In the genomic region with DNA sequence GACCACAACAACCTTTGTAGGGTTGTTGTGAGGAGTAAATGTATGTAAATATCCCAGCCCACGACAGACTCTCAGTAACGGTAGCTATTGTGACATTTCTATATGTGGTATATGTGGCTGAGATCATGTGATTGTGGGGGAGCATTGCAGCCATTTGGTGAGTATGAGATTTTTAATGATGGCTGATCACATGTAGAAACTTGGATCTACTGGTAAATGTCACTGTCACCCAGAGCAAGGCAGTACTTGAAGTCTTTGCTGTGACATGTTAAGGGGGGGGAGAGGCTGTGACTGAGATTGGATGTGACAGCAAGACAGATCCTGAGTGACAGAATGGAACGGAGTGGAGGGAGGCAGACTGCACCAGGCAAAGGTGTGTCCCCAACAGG, we compare ENCODE assay signal across 11 cellular contexts. TPM values are rescaled to one million over a fixed set of nuclear protein-coding genes. Genes with fewer than 3 reads are reported as not detected.
DNase-seq lines count a peak whose midpoint lies in the region; ATAC-seq, FAIRE-seq and TF ChIP-seq lines count a peak whose summit lies in the region.
"Had no signal": no experiment of that assay in that cellular context is flagged by ENCODE, and none has a peak within 500 bp of the region (broad histone marks: within the 10 kb centered on the region; RNA-seq: fewer than 3 reads in every experiment).

No MANE protein-coding gene starts in this region.

- SMC1A ChIA-PET in GM12878 (lab: Charles Lee; ENCODE audit: uncharacterized antibody, unreplicated experiment) = interaction anchor here (0.7 to 3.4 kb wide), 16 partner anchors 8 to 76 kb away, joined by 3 to 29 read pairs (median 6); no protein-coding TSS in a partner anchor

- H3K27ac ChIP-seq in cardiac muscle cell (peak overlapping the region; percentile 80), left ventricle myocardium inferior (replicated peaks) (no peak overlapping the region), GM12878 (ENCODE audit: control insufficient read depth, insufficient read depth) (peak overlapping the region; percentile 76)
- H3K27ac ChIP-seq: RWPE1 had no signal

- no peaks in the 10 kb centered on the region for H3K9me3 ChIP-seq in cardiac muscle cell (ENCODE audit: low read depth)
- H3K9me3 ChIP-seq in left ventricle myocardium inferior (replicated peaks) = no peaks in the 10 kb centered on the region
- H3K9me3 ChIP-seq in GM12878 (replicated peaks; ENCODE audit: control insufficient read depth, insufficient read depth, low read length) = no peaks in the 10 kb centered on the region

- H3K4me2 ChIP-seq in GM12878 (ENCODE audit: control insufficient read depth, insufficient read depth) = peak overlapping the region; percentile 89

- no peaks in the 10 kb centered on the region for H4K20me1 ChIP-seq in GM12878 (ENCODE audit: control insufficient read depth, insufficient read depth)

- no TSS peak for BruUV-seq in GM12878 (replicated peaks; lab: Mats Ljungman, UMichigan)

- no peak overlapping the region for H3K4me3 ChIP-seq in cardiac muscle cell
- H3K4me3 ChIP-seq in left ventricle myocardium inferior = no peak overlapping the region
- peak overlapping the region; percentile 13 for H3K4me3 ChIP-seq in NB4 (ENCODE audit: low read depth, low read length)
- peak overlapping the region; percentile 54; the same call in 1 of the 2 replicates for H3K4me3 ChIP-seq in GM12878

- peak overlapping the region; percentile 59 for H2AFZ ChIP-seq in GM12878 (ENCODE audit: control insufficient read depth, low read depth, low read length)

- in situ Hi-C loops in GM12878 (cut with MboI) = no loop called here

- H3K4me1 ChIP-seq in cardiac muscle cell (ENCODE audit: low read depth) = peaks cover 23% of the 10 kb centered on the region
- H3K4me1 ChIP-seq in left ventricle myocardium inferior = peaks cover 14% of the 10 kb centered on the region
- peaks cover 24% of the 10 kb centered on the region for H3K4me1 ChIP-seq in GM12878 (ENCODE audit: control insufficient read depth, insufficient read depth, low read length)

- no peaks in the 10 kb centered on the region for H3K79me2 ChIP-seq in GM12878 (ENCODE audit: control insufficient read depth, insufficient read depth, low read length)

- POLR2A ChIA-PET in GM12878 (lab: Charles Lee) = interaction anchor here (0.7 to 2.9 kb wide), 18 partner anchors 8 to 136 kb away, joined by 3 to 25 read pairs (median 6); a partner anchor contains a TSS

- H3K9ac ChIP-seq in GM12878 (ENCODE audit: control insufficient read depth, insufficient read depth, low read length) = peak overlapping the region; percentile 65

- TF ChIP-seq POLR2A in NB4 (IDR thresholded peaks at IDR 0.05; ENCODE audit: extremely low read depth, insufficient read length) (no peak), GM12878 (IDR thresholded peaks at IDR 0.05; ENCODE audit: low read depth, low read length) (no peak)

- no peak for TF ChIP-seq RAD21 in GM12878 (IDR thresholded peaks at IDR 0.05; ENCODE audit: insufficient read depth, low read depth, low read length)

- no peaks in the 10 kb centered on the region for H3K36me3 ChIP-seq in cardiac muscle cell
- H3K36me3 ChIP-seq in left ventricle myocardium inferior = no peaks in the 10 kb centered on the region
- no peaks in the 10 kb centered on the region for H3K36me3 ChIP-seq in GM12878 (ENCODE audit: control insufficient read depth in 2 of 2, insufficient read depth in 2 of 2, low read length in 1 of 2)

- WGBS in GM12878 (ENCODE audit: insufficient coverage, insufficient replicate concordance, low lambda C conversion rate, missing lambda C conversion rate) = 31% methylated on average over 3 of the region's 3 CpGs

- CTCF ChIA-PET in GM12878 (lab: Yijun Ruan, JAX) = interaction anchor here (0.7 to 3.3 kb wide), 20 partner anchors 12 to 203 kb away, joined by 3 to 17 read pairs (median 4); a partner anchor contains a TSS

- TF ChIP-seq CTCF in cardiac muscle cell (IDR thresholded peaks at IDR 0.05; ENCODE audit: low read depth, low read length) = no peak
- no peak for TF ChIP-seq CTCF in left ventricle myocardium inferior (IDR thresholded peaks at IDR 0.05; ENCODE audit: borderline replicate concordance)
- TF ChIP-seq CTCF in NB4 (IDR thresholded peaks at IDR 0.05; ENCODE audit: low read depth, low read length) = no peak
- TF ChIP-seq CTCF in GM12878 (IDR thresholded peaks at IDR 0.05 in 2 of 3, conservative IDR thresholded peaks at IDR 0.05 in 1 of 3; ENCODE audit: control insufficient read depth in 2 of 3, extremely low read depth in 1 of 3, insufficient read depth in 1 of 3, low read depth in 3 of 3, low read length in 3 of 3) = no peak

- ATAC-seq in GM12878 (peak; percentile 69), GM21786 (IDR thresholded peaks at IDR 0.05; ENCODE audit: unreplicated experiment) (no peak), GM19351 (IDR thresholded peaks at IDR 0.05; ENCODE audit: unreplicated experiment) (no peak)

- TF ChIP-seq EP300 in GM12878 (IDR thresholded peaks at IDR 0.05; ENCODE audit: borderline replicate concordance in 1 of 2, control insufficient read depth in 1 of 2, low read depth in 2 of 2, low read length in 2 of 2) = no peak

- DNase-seq in cardiac muscle cell (ENCODE audit: low read depth in 1 of 2, low spot score in 1 of 2) (peak in 1 of 2 donors; percentile 55), left ventricle myocardium inferior (no peak), NB4 (ENCODE audit: low read depth) (peak; percentile 87), GM12878 (ENCODE audit: low read depth, low spot score) (no peak), SW 1271 (lab: John Stamatoyannopoulos, UW) (no peak), NCI-H446 treated with DMSO at 0.1 percent for 48 hours (lab: John Stamatoyannopoulos, UW) (no peak)
- DNase-seq: posterior cingulate gyrus had no signal

- peak; percentile 68 for FAIRE-seq in GM12878 (lab: Jason Lieb, UNC)

- intact Hi-C loops in left ventricle myocardium inferior (cut with micrococcal nuclease) (no loop called here), GM12878 (cut with micrococcal nuclease; ENCODE audit: unreplicated experiment) (no loop called here)

- no peaks in the 10 kb centered on the region for H3K27me3 ChIP-seq in cardiac muscle cell
- no peaks in the 10 kb centered on the region for H3K27me3 ChIP-seq in left ventricle myocardium inferior (ENCODE audit: low read depth)
- H3K27me3 ChIP-seq in GM12878 (replicated peaks in 1 of 2; ENCODE audit: control insufficient read depth in 2 of 2, insufficient read depth in 2 of 2, low read length in 1 of 2) = no peaks in the 10 kb centered on the region

- RAD21 ChIA-PET in GM12878 (lab: Charles Lee; ENCODE audit: unreplicated experiment) = interaction anchor here (0.7 to 4.4 kb wide), 14 partner anchors 10 to 395 kb away, joined by 3 to 28 read pairs (median 4); no protein-coding TSS in a partner anchor

RNA-seq across cellular contexts. Expression of a gene that starts 23.9 kb away (rescaled TPM):
- 35.9 and 64.6 TPM in 2 replicates for total RNA-seq in cardiac muscle cell
- 35.1 and 52.1 TPM in 2 replicates for polyA plus RNA-seq in cardiac muscle cell
- total RNA-seq in left ventricle myocardium inferior = 96.8 TPM
- total RNA-seq in GM12878 (2013; cell fraction: nucleolus; rRNA removed) = 44.6 and 59.9 TPM in 2 replicates
- 13.8 and 17.1 TPM in 2 replicates for total RNA-seq in GM12878 (2014; rRNA removed)
- 8.1 and 9.1 TPM in 2 replicates for total RNA-seq in GM12878 (2014; rRNA removed; fragmentation: Illumina TruSeq; extraction: Trizol)
- 47.3 and 53.0 TPM in 2 replicates for total RNA-seq in GM12878 (2021)
- 10.6 TPM for polyA plus RNA-seq in GM12878 (2011; ENCODE audit: low read depth)
- polyA plus RNA-seq in GM12878 (2011; rRNA removed) = 4.7 and 12.0 TPM in 2 replicates
- polyA plus RNA-seq in GM12878 (2011; cell fraction: cytosol; rRNA removed) = 16.5 and 18.1 TPM in 2 replicates
- 34.0 and 52.7 TPM in 2 replicates for polyA plus RNA-seq in GM12878 (2011; cell fraction: nucleus; rRNA removed)
- polyA plus RNA-seq in GM12878 (2012) = 27.0 and 28.1 TPM in 2 replicates
- 11.2 and 16.5 TPM in 2 replicates for polyA plus RNA-seq in GM12878 (2014; fragmentation: Illumina TruSeq; extraction: Trizol)
- polyA plus RNA-seq in GM12878 (2014; fragmentation: Nextera tagmentation; extraction: Ambion mirVana) = 1 to 10 TPM in 1 of 2 experiments, under 1 TPM in 1; 0.61 to 1.3 TPM
- polyA plus RNA-seq in GM12878 (2014; rRNA removed) = 23.7 and 26.4 TPM in 2 replicates
- polyA plus RNA-seq in GM12878 (2016; fragmentation: Nextera tagmentation; extraction: Ambion mirVana) = 10 to 100 TPM; 38.2 to 44.2 TPM
- polyA minus RNA-seq in GM12878 (2011; rRNA and poly(A)+ RNA removed) = 13.3 and 13.9 TPM in 2 replicates
- polyA minus RNA-seq in GM12878 (2011; cell fraction: cytosol; rRNA and poly(A)+ RNA removed) = 14.3 and 15.9 TPM in 2 replicates
- polyA minus RNA-seq in GM12878 (2011; cell fraction: nucleus; rRNA and poly(A)+ RNA removed) = 11.0 and 24.5 TPM in 2 replicates

RNA-seq across cellular contexts. Expression of a gene that starts 47.9 kb away (rescaled TPM):
- total RNA-seq in cardiac muscle cell = 4.2 and 31.8 TPM in 2 replicates
- polyA plus RNA-seq in cardiac muscle cell = 0.95 and 10.0 TPM in 2 replicates
- 0.36 TPM for total RNA-seq in left ventricle myocardium inferior
- 18.5 and 21.9 TPM in 2 replicates for total RNA-seq in GM12878 (2013; cell fraction: nucleolus; rRNA removed)
- 7.6 and 8.9 TPM in 2 replicates for total RNA-seq in GM12878 (2014; rRNA removed)
- total RNA-seq in GM12878 (2014; rRNA removed; fragmentation: Illumina TruSeq; extraction: Trizol) = 5.1 and 6.4 TPM in 2 replicates
- total RNA-seq in GM12878 (2021) = 10.5 and 11.3 TPM in 2 replicates
- polyA plus RNA-seq in GM12878 (2011; ENCODE audit: low read depth) = 3.1 TPM
- polyA plus RNA-seq in GM12878 (2011; rRNA removed) = 4.9 and 8.1 TPM in 2 replicates
- polyA plus RNA-seq in GM12878 (2011; cell fraction: cytosol; rRNA removed) = 5.4 and 7.0 TPM in 2 replicates
- 58.8 and 67.9 TPM in 2 replicates for polyA plus RNA-seq in GM12878 (2011; cell fraction: nucleus; rRNA removed)
- 5.4 and 7.3 TPM in 2 replicates for polyA plus RNA-seq in GM12878 (2012)
- polyA plus RNA-seq in GM12878 (2014; fragmentation: Illumina TruSeq; extraction: Trizol) = 4.4 and 7.1 TPM in 2 replicates
- 1 to 10 TPM; 1.1 to 1.2 TPM for polyA plus RNA-seq in GM12878 (2014; fragmentation: Nextera tagmentation; extraction: Ambion mirVana)
- polyA plus RNA-seq in GM12878 (2014; rRNA removed) = 10.5 and 10.7 TPM in 2 replicates
- polyA plus RNA-seq in GM12878 (2016; fragmentation: Nextera tagmentation; extraction: Ambion mirVana) = 1 to 10 TPM; 8.9 to 9.4 TPM
- polyA minus RNA-seq in GM12878 (2011; rRNA and poly(A)+ RNA removed) = 6.6 and 8.0 TPM in 2 replicates
- polyA minus RNA-seq in GM12878 (2011; cell fraction: cytosol; rRNA and poly(A)+ RNA removed) = 2.7 and 2.9 TPM in 2 replicates
- 7.0 and 9.4 TPM in 2 replicates for polyA minus RNA-seq in GM12878 (2011; cell fraction: nucleus; rRNA and poly(A)+ RNA removed)

RNA-seq across cellular contexts. Expression of a gene that starts 55.0 kb away (rescaled TPM):
- total RNA-seq in cardiac muscle cell = 0.15 and 0.18 TPM in 2 replicates
- 1.1 TPM in 1 of 2 replicates, not detected in the other for polyA plus RNA-seq in cardiac muscle cell
- total RNA-seq in left ventricle myocardium inferior = not detected
- not detected in 2 replicates for total RNA-seq in GM12878 (2013; cell fraction: nucleolus; rRNA removed)
- 4.5 and 4.6 TPM in 2 replicates for total RNA-seq in GM12878 (2014; rRNA removed)
- 2.1 and 2.9 TPM in 2 replicates for total RNA-seq in GM12878 (2014; rRNA removed; fragmentation: Illumina TruSeq; extraction: Trizol)
- total RNA-seq in GM12878 (2021) = 4.7 and 6.4 TPM in 2 replicates
- 1.6 TPM for polyA plus RNA-seq in GM12878 (2011; ENCODE audit: low read depth)
- not detected in 2 replicates for polyA plus RNA-seq in GM12878 (2011; rRNA removed)
- polyA plus RNA-seq in GM12878 (2011; cell fraction: cytosol; rRNA removed) = 0.05 TPM in 1 of 2 replicates, not detected in the other
- polyA plus RNA-seq in GM12878 (2011; cell fraction: nucleus; rRNA removed) = 0.13 and 0.16 TPM in 2 replicates
- 2.7 and 2.9 TPM in 2 replicates for polyA plus RNA-seq in GM12878 (2012)
- polyA plus RNA-seq in GM12878 (2014; fragmentation: Illumina TruSeq; extraction: Trizol) = 1.4 and 4.0 TPM in 2 replicates
- under 1 TPM; 0.05 TPM for polyA plus RNA-seq in GM12878 (2014; fragmentation: Nextera tagmentation; extraction: Ambion mirVana)
- polyA plus RNA-seq in GM12878 (2014; rRNA removed) = 3.7 and 4.2 TPM in 2 replicates
- 1 to 10 TPM; 1.4 to 1.9 TPM for polyA plus RNA-seq in GM12878 (2016; fragmentation: Nextera tagmentation; extraction: Ambion mirVana)
- polyA minus RNA-seq in GM12878 (2011; rRNA and poly(A)+ RNA removed) = not detected in 2 replicates
- not detected in 2 replicates for polyA minus RNA-seq in GM12878 (2011; cell fraction: cytosol; rRNA and poly(A)+ RNA removed)
- not detected in 2 replicates for polyA minus RNA-seq in GM12878 (2011; cell fraction: nucleus; rRNA and poly(A)+ RNA removed)
- total RNA-seq: LHCN-M2 had no signal

Comparison
In these comparisons a context has a peak if more than half of its experiments do, and no peak if none do; other contexts are left out.
1. H3K4me3 ChIP-seq: peak in NB4 (single experiment) and GM12878 (single experiment); none in cardiac muscle cell (single experiment) and left ventricle myocardium inferior (single experiment).